In genomic region chr15:43194775-43195174, GRCh38 we compare ENCODE assay signal across 18 cellular contexts. TPM values are rescaled to one million over a fixed set of nuclear protein-coding genes. Genes with fewer than 3 reads are reported as not detected.
A peak's percentile ranks its signal among the peaks of the same experiment; 100 is the strongest.
DNase-seq lines count a peak whose midpoint lies in the region; ATAC-seq and TF ChIP-seq lines count a peak whose summit lies in the region.
"Had no signal": no experiment of that assay in that cellular context is flagged by ENCODE, and none has a peak within 500 bp of the region (broad histone marks: within the 10 kb centered on the region; RNA-seq: fewer than 3 reads in every experiment).

No MANE protein-coding gene starts in this region.

- H3K9me3 ChIP-seq in right atrium auricular region, result peaks cover 0 to 3% of the 10 kb centered on the region in 2 donors
- H3K9me3 ChIP-seq in adipocyte (ENCODE audit: control insufficient read depth, low read length), result no peaks in the 10 kb centered on the region
- H3K9me3 ChIP-seq in gastrocnemius medialis, result no peaks in the 10 kb centered on the region
- peaks cover 0 to 5% (median 0%) of the 10 kb centered on the region in 3 donors for H3K9me3 ChIP-seq in tibial artery
- H3K9me3 ChIP-seq: Caco-2 had no signal

- intact Hi-C loops in Right ventricle myocardium superior (cut with DNase I) (no loop called here), gastrocnemius medialis (cut with DNase I; ENCODE audit: low total_unique reads) (no loop called here), tibial artery (cut with DNase I; ENCODE audit: low total_unique reads) (loop anchor here (10.0 kb wide), 1 partner anchor 90 kb away; no protein-coding TSS in a partner anchor)

- H3K27ac ChIP-seq in right atrium auricular region (peak overlapping the region in 1 of 2 donors; percentile 33), gastrocnemius medialis (peak overlapping the region; percentile 67 to 80 (median 70)), tibial artery (no peak overlapping the region)
- H3K27ac ChIP-seq: SK-N-MC had no signal

- H3K9ac ChIP-seq in adipocyte (ENCODE audit: low read length), result no peak overlapping the region

- in situ Hi-C loops in gastrocnemius medialis (cut with MboI; ENCODE audit: low sequenced_read_pairs in 4 of 4), result no loop called here

- no peaks in the 10 kb centered on the region for H3K27me3 ChIP-seq in right atrium auricular region
- H3K27me3 ChIP-seq in adipocyte (replicated peaks; ENCODE audit: control insufficient read depth, insufficient read depth, low read length), result no peaks in the 10 kb centered on the region
- H3K27me3 ChIP-seq in gastrocnemius medialis, result no peaks in the 10 kb centered on the region
- no peaks in the 10 kb centered on the region for H3K27me3 ChIP-seq in tibial artery

- H3K4me3 ChIP-seq in right atrium auricular region, result no peak overlapping the region
- no peak overlapping the region for H3K4me3 ChIP-seq in adipocyte (ENCODE audit: low read length)
- H3K4me3 ChIP-seq in gastrocnemius medialis, result no peak overlapping the region
- no peak overlapping the region for H3K4me3 ChIP-seq in tibial artery
- H3K4me3 ChIP-seq: K562, SK-N-MC had no signal

- DNase-seq in Right ventricle myocardium superior, result no peak
- no peak for DNase-seq in right atrium auricular region (ENCODE audit: low spot score)
- DNase-seq in ELR (ENCODE audit: low read depth), result peak; percentile 24
- peak; percentile 31 for DNase-seq in adipocyte (ENCODE audit: low read depth)
- DNase-seq in gastrocnemius medialis, result no peak
- no peak for DNase-seq in tibial artery
- DNase-seq in inferior parietal cortex (ENCODE audit: extremely low spot score), result no peak
- DNase-seq: Caco-2; CD4-positive, alpha-beta T cell; NCI-H1105 treated with DMSO at 0.1 percent for 48 hours; NCI-H1694; NCI-H2081 treated with DMSO at 0.1 percent for 48 hours; SHP77 had no signal

- peaks cover 42% of the 10 kb centered on the region for H3K36me3 ChIP-seq in right atrium auricular region
- H3K36me3 ChIP-seq in adipocyte (ENCODE audit: control insufficient read depth, insufficient read depth, low read length, severe bottlenecking), result peaks cover 76% of the 10 kb centered on the region
- H3K36me3 ChIP-seq in gastrocnemius medialis, result peaks cover 0 to 55% of the 10 kb centered on the region in 2 donors
- peaks cover 76 to 88% (median 86%) of the 10 kb centered on the region in 3 donors for H3K36me3 ChIP-seq in tibial artery

- TF ChIP-seq CTCF in right atrium auricular region (IDR thresholded peaks at IDR 0.05) (no peak), gastrocnemius medialis (IDR thresholded peaks at IDR 0.05 in 4 of 5, conservative IDR thresholded peaks at IDR 0.05 in 1 of 5) (no peak), tibial artery (IDR thresholded peaks at IDR 0.05) (no peak)

- ATAC-seq in Right ventricle myocardium superior (ENCODE audit: poor library complexity) (peak; percentile 34), gastrocnemius medialis (peak; percentile 59 to 90), GM18907 (IDR thresholded peaks at IDR 0.05; ENCODE audit: unreplicated experiment) (no peak)
- ATAC-seq: K562 had no signal

- H3K4me1 ChIP-seq in right atrium auricular region (peaks cover 0 to 15% of the 10 kb centered on the region in 2 donors), adipocyte (ENCODE audit: control insufficient read depth, insufficient read depth, low read length) (no peaks in the 10 kb centered on the region), gastrocnemius medialis (peaks cover 37 to 41% of the 10 kb centered on the region in 2 donors), tibial artery (peaks cover 0 to 4% (median 0%) of the 10 kb centered on the region in 4 donors)
- H3K4me1 ChIP-seq: Caco-2 had no signal

- TF ChIP-seq POLR2A in gastrocnemius medialis (IDR thresholded peaks at IDR 0.05), result no peak

RNA-seq across cellular contexts. Expression of gene CCNDBP1, which starts 9.6 kb away (rescaled TPM):
- total RNA-seq in Right ventricle myocardium superior (47.7 TPM), right atrium auricular region (10 to 100 TPM; 50.9 to 60.1 TPM), gastrocnemius medialis (100 to 1,000 TPM in 1 of 4 donors, 10 to 100 TPM in 3; 32.4 to 108 (median 92.6) TPM)

RNA-seq across cellular contexts. Expression of gene EPB42, which starts 26.0 kb away (rescaled TPM):
- total RNA-seq in Right ventricle myocardium superior (0.24 TPM), right atrium auricular region (1 to 10 TPM; 1.1 TPM), gastrocnemius medialis (not detected)
- total RNA-seq: Caco-2; CD4-positive, alpha-beta T cell; H4; NCI-H460 had no signal

Comparison
In these comparisons a context has a peak if more than half of its experiments do, and no peak if none do; other contexts are left out.
1. DNase-seq: peak in ELR (single experiment) and adipocyte (single experiment); none in Right ventricle myocardium superior (single experiment), right atrium auricular region (single experiment), gastrocnemius medialis (0 of 2), tibial artery (0 of 2) and inferior parietal cortex (single experiment).
2. H3K27ac ChIP-seq: peak in gastrocnemius medialis (4 of 4); none in tibial artery (0 of 2).